ENCODE assay signal across 9 cellular contexts in the genomic region with DNA sequence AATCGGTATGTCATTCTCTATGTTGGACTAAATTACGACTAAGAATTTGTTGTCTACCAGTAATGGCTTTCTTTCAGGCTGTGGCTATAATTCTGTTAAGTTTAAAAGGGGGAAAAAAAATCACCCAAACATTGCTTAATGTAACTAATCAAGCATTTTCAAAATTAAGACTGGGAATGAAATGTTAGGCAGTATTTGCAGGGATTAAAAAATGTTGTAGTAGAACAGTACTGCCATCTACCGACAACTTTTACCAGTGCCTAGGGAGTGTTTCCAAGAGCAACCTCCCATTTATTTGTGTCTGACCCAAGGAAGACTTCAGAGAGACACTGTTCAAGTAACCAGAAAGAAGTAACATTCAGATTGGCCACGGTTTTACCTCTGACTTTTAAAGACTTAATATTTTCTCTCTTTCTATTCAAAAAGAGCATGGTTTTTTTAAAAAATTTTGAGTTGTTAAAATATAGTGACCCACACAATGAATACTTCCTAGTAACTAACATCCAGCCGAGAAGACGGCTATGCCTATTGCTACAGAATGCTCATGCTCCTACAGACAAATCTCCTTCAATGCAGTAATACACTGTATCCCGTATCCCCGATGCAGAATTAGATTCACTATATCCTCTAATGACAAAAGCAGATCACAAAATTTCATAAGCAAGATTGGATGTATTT.
A peak's percentile ranks its signal among the peaks of the same experiment; 100 is the strongest.
DNase-seq lines count a peak whose midpoint lies in the region; ATAC-seq and TF ChIP-seq lines count a peak whose summit lies in the region.
"Had no signal": no experiment of that assay in that cellular context is flagged by ENCODE, and none has a peak within 500 bp of the region (broad histone marks: within the 10 kb centered on the region; RNA-seq: fewer than 3 reads in every experiment).

No MANE protein-coding gene starts in this region.

- no peaks in the 10 kb centered on the region for H3K36me3 ChIP-seq in body of pancreas (replicated peaks in 1 of 2; ENCODE audit: insufficient read depth in 1 of 2, low read depth in 2 of 2)

- peak; percentile 56 for ATAC-seq in HG03175 (IDR thresholded peaks at IDR 0.05; ENCODE audit: unreplicated experiment)
- peak; percentile 69 for ATAC-seq in body of pancreas

- peak; percentile 69 to 92 (median 86) for TF ChIP-seq CTCF in body of pancreas (IDR thresholded peaks at IDR 0.05)

- H3K9me3 ChIP-seq in body of pancreas: no peaks in the 10 kb centered on the region

- DNase-seq in NCI-H510A treated with DMSO at 0.1 percent for 48 hours (lab: John Stamatoyannopoulos, UW) (peak; percentile 79), NCI-H510A (lab: John Stamatoyannopoulos, UW) (no peak), NCI-H524 treated with DMSO at 0.1 percent for 48 hours (lab: John Stamatoyannopoulos, UW) (peak; percentile 33), body of pancreas (peak; percentile 46 to 65 (median 51)), immature natural killer cell (peak; percentile 12 to 26 (median 20)), stromal cell of bone marrow (ENCODE audit: low read depth) (peak; percentile 59), ecto neural progenitor cell (ENCODE audit: low spot score) (no peak)

- H3K27ac Mint-ChIP-seq in immature natural killer cell: no peak overlapping the region
- H3K27ac Mint-ChIP-seq: CD8-positive, alpha-beta memory T cell had no signal

- H3K9me3 Mint-ChIP-seq in immature natural killer cell: no peaks in the 10 kb centered on the region
- H3K9me3 Mint-ChIP-seq: CD8-positive, alpha-beta memory T cell had no signal

- intact Hi-C loops in body of pancreas (cut with DNase I): loop anchor here (10.0 kb wide), 1 partner anchor 733 kb away; a partner anchor contains a TSS

- H3K36me3 Mint-ChIP-seq in immature natural killer cell: no peaks in the 10 kb centered on the region

- peaks cover 8 to 27% of the 10 kb centered on the region in 2 donors for H3K4me1 Mint-ChIP-seq in immature natural killer cell

- no peak overlapping the region for H3K27ac ChIP-seq in body of pancreas

- 59 to 60% methylated on average over 8 of the region's 8 CpGs for WGBS in body of pancreas, 2 donors

- no peaks in the 10 kb centered on the region for H3K4me1 ChIP-seq in body of pancreas

- H3K27me3 Mint-ChIP-seq in immature natural killer cell (ENCODE audit: low read depth in 3 of 3): no peaks in the 10 kb centered on the region
- H3K27me3 Mint-ChIP-seq: CD8-positive, alpha-beta memory T cell had no signal

- no peaks in the 10 kb centered on the region for H3K27me3 ChIP-seq in body of pancreas

- no peak overlapping the region for H3K4me3 ChIP-seq in body of pancreas

- no peak for TF ChIP-seq POLR2A in body of pancreas (IDR thresholded peaks at IDR 0.05)

- no peak overlapping the region for H3K4me3 Mint-ChIP-seq in immature natural killer cell
- H3K4me3 Mint-ChIP-seq: CD8-positive, alpha-beta memory T cell had no signal

Comparison
In these comparisons a context has a peak if more than half of its experiments do, and no peak if none do; other contexts are left out.
1. DNase-seq: peak in NCI-H510A treated with DMSO at 0.1 percent for 48 hours (single experiment), NCI-H524 treated with DMSO at 0.1 percent for 48 hours (single experiment), body of pancreas (4 of 4), immature natural killer cell (3 of 3) and stromal cell of bone marrow (single experiment); none in NCI-H510A (single experiment) and ecto neural progenitor cell (single experiment).